ENCODE assay signal across 19 cellular contexts in genomic region chr12:60489071-60489470, GRCh38.
"Had no signal": no experiment of that assay in that cellular context is flagged by ENCODE, and none has a peak within 500 bp of the region (broad histone marks: within the 10 kb centered on the region; RNA-seq: fewer than 3 reads in every experiment).

No MANE protein-coding gene starts in this region.

- H3K27ac ChIP-seq: ascending aorta, right atrium auricular region, upper lobe of right lung had no signal

- H3K27me3 Mint-ChIP-seq: activated CD4-positive, alpha-beta T cell treated with anti-CD3 and anti-CD28 coated beads, Interleukin-2, amount 10 ng/mL, durations not matched to agents 7 days and 5 days; activated T-cell treated with anti-CD3 and anti-CD28 coated beads, Interleukin-2, amount 50 U/mL, for 24 hours had no signal

- H3K4me3 Mint-ChIP-seq: activated CD4-positive, alpha-beta T cell treated with anti-CD3 and anti-CD28 coated beads, Interleukin-2, amount 10 ng/mL, durations not matched to agents 7 days and 5 days; activated CD8-positive, alpha-beta T cell treated with anti-CD3 and anti-CD28 coated beads, Interleukin-2, amount 10 ng/mL, durations not matched to agents 7 days and 5 days; activated naive CD4-positive, alpha-beta T cell treated with anti-CD3 and anti-CD28 coated beads for 36 hours; activated T-cell treated with anti-CD3 and anti-CD28 coated beads, Interleukin-2, amount 50 U/mL, for 24 hours; mesothelial cell of epicardium; nephron had no signal

- H3K9me3 ChIP-seq: ascending aorta, right atrium auricular region, upper lobe of right lung had no signal

- H3K27ac Mint-ChIP-seq: activated CD4-positive, alpha-beta T cell treated with anti-CD3 and anti-CD28 coated beads, Interleukin-2, amount 10 ng/mL, durations not matched to agents 7 days and 5 days; activated CD8-positive, alpha-beta T cell treated with anti-CD3 and anti-CD28 coated beads, Interleukin-2, amount 10 ng/mL, durations not matched to agents 7 days and 5 days; activated naive CD4-positive, alpha-beta T cell treated with anti-CD3 and anti-CD28 coated beads for 36 hours; activated T-cell treated with anti-CD3 and anti-CD28 coated beads, Interleukin-2, amount 50 U/mL, for 24 hours; mesothelial cell of epicardium; nephron; progenitor cell of endocrine pancreas had no signal

- H3K9me3 Mint-ChIP-seq: activated CD4-positive, alpha-beta T cell treated with anti-CD3 and anti-CD28 coated beads, Interleukin-2, amount 10 ng/mL, durations not matched to agents 7 days and 5 days; activated T-cell treated with anti-CD3 and anti-CD28 coated beads, Interleukin-2, amount 50 U/mL, for 24 hours; mesothelial cell of epicardium; nephron had no signal

- H3K36me3 ChIP-seq: ascending aorta, right atrium auricular region, upper lobe of right lung had no signal

- H3K27me3 ChIP-seq: ascending aorta, right atrium auricular region, upper lobe of right lung had no signal

- H3K4me1 ChIP-seq: ascending aorta, right atrium auricular region, upper lobe of right lung had no signal

- H3K4me1 Mint-ChIP-seq: activated CD4-positive, alpha-beta T cell treated with anti-CD3 and anti-CD28 coated beads, Interleukin-2, amount 10 ng/mL, durations not matched to agents 7 days and 5 days; mesothelial cell of epicardium; nephron had no signal

- H3K36me3 Mint-ChIP-seq: mesothelial cell of epicardium had no signal

- H3K4me3 ChIP-seq: ascending aorta, lung, right atrium auricular region, upper lobe of right lung had no signal

- DNase-seq: activated CD4-positive, alpha-beta T cell treated with anti-CD3 and anti-CD28 coated beads, Interleukin-2, amount 10 ng/mL, durations not matched to agents 7 days and 5 days; activated CD8-positive, alpha-beta T cell treated with anti-CD3 and anti-CD28 coated beads, Interleukin-2, amount 10 ng/mL, durations not matched to agents 7 days and 5 days; activated naive CD4-positive, alpha-beta T cell treated with anti-CD3 and anti-CD28 coated beads for 36 hours; activated T-cell treated with anti-CD3 and anti-CD28 coated beads, Interleukin-2, amount 50 U/mL, for 24 hours; cortex of kidney; glutamatergic neuron; hypothalamus; occipital lobe; stimulated activated CD4-positive, alpha-beta T cell treated with anti-CD3 and anti-CD28 coated beads, Interleukin-12 subunit alpha, Interleukin-12 subunit beta, amount 100 ng/mL, for 4 hours; stimulated activated CD4-positive, alpha-beta T cell treated with anti-CD3 and anti-CD28 coated beads, Interleukin-1b, Interleukin-23, amount 100 ng/mL, for 48 hours; stimulated activated CD8-positive, alpha-beta memory T cell treated with anti-CD3 and anti-CD28 coated beads, Interleukin-4, amount 100 ng/mL, for 48 hours; stimulated activated naive CD4-positive, alpha-beta T cell; upper lobe of right lung had no signal
